In the genomic region with DNA sequence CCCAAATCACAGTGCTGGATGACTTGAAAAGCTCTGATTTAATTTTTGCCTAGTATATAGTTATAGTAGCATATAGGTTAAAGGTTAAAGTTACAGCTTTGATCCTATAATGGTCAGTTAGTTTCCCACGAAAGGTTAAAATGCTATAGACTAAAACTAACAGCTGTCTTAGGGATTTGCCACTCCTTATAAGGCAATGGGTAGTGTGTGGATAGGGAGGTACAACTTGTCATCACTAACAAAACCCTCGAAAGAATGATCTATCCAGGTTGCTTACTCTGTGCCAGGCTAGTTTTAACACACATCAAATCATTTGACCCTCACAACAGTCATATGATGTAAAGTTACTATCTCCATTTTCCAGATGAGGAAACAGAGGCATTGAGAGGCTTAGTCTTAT, we compare ENCODE assay signal across 2 cellular contexts.
TF ChIP-seq lines count a peak whose summit lies in the region.

No MANE protein-coding gene starts in this region.

TF ChIP-seq in IMR-90, 13 proteins besides CTCF, POLR2A, EP300 and RAD21:
- TF ChIP-seq CEBPB (IDR thresholded peaks at IDR 0.05; ENCODE audit: low read depth, low read length) (no peak), RFX5 (IDR thresholded peaks at IDR 0.05; ENCODE audit: low read depth, low read length) (no peak), MAFK (IDR thresholded peaks at IDR 0.05; ENCODE audit: low read depth, low read length) (no peak), ELK1 (IDR thresholded peaks at IDR 0.05; ENCODE audit: borderline replicate concordance, low read depth, low read length) (no peak), RCOR1 (IDR thresholded peaks at IDR 0.05; ENCODE audit: insufficient replicate concordance, low read length) (no peak), SMC3 (IDR thresholded peaks at IDR 0.05; ENCODE audit: low read depth, low read length) (no peak), BHLHE40 (IDR thresholded peaks at IDR 0.05; ENCODE audit: low read depth, low read length) (no peak), FOS (IDR thresholded peaks at IDR 0.05; ENCODE audit: low read depth, low read length) (no peak), CHD1 (IDR thresholded peaks at IDR 0.05; ENCODE audit: low read depth, low read length) (no peak), NFE2L2 (IDR thresholded peaks at IDR 0.05; ENCODE audit: low read depth, low read length) (no peak), MXI1 (IDR thresholded peaks at IDR 0.05; ENCODE audit: borderline replicate concordance, low read depth, low read length) (no peak), MAZ (IDR thresholded peaks at IDR 0.05; ENCODE audit: borderline replicate concordance, low read depth, low read length) (no peak)
- TF ChIP-seq, protein P1, sequence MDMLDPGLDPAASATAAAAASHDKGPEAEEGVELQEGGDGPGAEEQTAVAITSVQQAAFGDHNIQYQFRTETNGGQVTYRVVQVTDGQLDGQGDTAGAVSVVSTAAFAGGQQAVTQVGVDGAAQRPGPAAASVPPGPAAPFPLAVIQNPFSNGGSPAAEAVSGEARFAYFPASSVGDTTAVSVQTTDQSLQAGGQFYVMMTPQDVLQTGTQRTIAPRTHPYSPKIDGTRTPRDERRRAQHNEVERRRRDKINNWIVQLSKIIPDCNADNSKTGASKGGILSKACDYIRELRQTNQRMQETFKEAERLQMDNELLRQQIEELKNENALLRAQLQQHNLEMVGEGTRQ (IDR thresholded peaks at IDR 0.05; ENCODE audit: low read depth, low read length), result no peak

TF ChIP-seq in K562, 482 proteins besides CTCF, POLR2A, EP300 and RAD21:
- no peak for TF ChIP-seq TCF7L2 (IDR thresholded peaks at IDR 0.05; ENCODE audit: low read depth, low read length)
- TF ChIP-seq XRCC5 (IDR thresholded peaks at IDR 0.05; ENCODE audit: low read depth, low read length), result no peak
- no peak for TF ChIP-seq KDM2B (CRISPR knock-in tag; IDR thresholded peaks at IDR 0.05)
- TF ChIP-seq FOSL1 (tag; conservative IDR thresholded peaks at IDR 0.05), result no peak
- TF ChIP-seq, protein P2, sequence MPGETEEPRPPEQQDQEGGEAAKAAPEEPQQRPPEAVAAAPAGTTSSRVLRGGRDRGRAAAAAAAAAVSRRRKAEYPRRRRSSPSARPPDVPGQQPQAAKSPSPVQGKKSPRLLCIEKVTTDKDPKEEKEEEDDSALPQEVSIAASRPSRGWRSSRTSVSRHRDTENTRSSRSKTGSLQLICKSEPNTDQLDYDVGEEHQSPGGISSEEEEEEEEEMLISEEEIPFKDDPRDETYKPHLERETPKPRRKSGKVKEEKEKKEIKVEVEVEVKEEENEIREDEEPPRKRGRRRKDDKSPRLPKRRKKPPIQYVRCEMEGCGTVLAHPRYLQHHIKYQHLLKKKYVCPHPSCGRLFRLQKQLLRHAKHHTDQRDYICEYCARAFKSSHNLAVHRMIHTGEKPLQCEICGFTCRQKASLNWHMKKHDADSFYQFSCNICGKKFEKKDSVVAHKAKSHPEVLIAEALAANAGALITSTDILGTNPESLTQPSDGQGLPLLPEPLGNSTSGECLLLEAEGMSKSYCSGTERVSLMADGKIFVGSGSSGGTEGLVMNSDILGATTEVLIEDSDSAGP (CRISPR knock-in tag; IDR thresholded peaks at IDR 0.05), result no peak
- no peak for TF ChIP-seq TFE3 (CRISPR knock-in tag; IDR thresholded peaks at IDR 0.05)
- no peak for TF ChIP-seq NBN (IDR thresholded peaks at IDR 0.05; ENCODE audit: low read depth)
- peak in 1 of 2 experiments; percentile 88; a peak in 2 of 4 replicates for TF ChIP-seq SRF (CRISPR knock-in tag; IDR thresholded peaks at IDR 0.05)
- no peak for TF ChIP-seq HINFP (tag; conservative IDR thresholded peaks at IDR 0.05; ENCODE audit: low read depth)
- 0 out of 2 replicates have a peak, but pooled peaks have one; percentile 14 for TF ChIP-seq HMBOX1 (IDR thresholded peaks at IDR 0.05)
- TF ChIP-seq CBFA2T2 (conservative IDR thresholded peaks at IDR 0.05), result no peak
- TF ChIP-seq ZNF282 (CRISPR knock-in tag; IDR thresholded peaks at IDR 0.05), result no peak
- TF ChIP-seq ZNF124 (CRISPR knock-in tag; IDR thresholded peaks at IDR 0.05), result no peak
- TF ChIP-seq GABPB1 (CRISPR knock-in tag; IDR thresholded peaks at IDR 0.05), result no peak
- no peak for TF ChIP-seq MED1 (CRISPR knock-in tag; IDR thresholded peaks at IDR 0.05; ENCODE audit: borderline replicate concordance)
- no peak for TF ChIP-seq ZNF507 (tag; conservative IDR thresholded peaks at IDR 0.05)
- no peak for TF ChIP-seq BCOR (IDR thresholded peaks at IDR 0.05)
